Comparison of ENCODE assay signal across 8 cellular contexts in the genomic region with DNA sequence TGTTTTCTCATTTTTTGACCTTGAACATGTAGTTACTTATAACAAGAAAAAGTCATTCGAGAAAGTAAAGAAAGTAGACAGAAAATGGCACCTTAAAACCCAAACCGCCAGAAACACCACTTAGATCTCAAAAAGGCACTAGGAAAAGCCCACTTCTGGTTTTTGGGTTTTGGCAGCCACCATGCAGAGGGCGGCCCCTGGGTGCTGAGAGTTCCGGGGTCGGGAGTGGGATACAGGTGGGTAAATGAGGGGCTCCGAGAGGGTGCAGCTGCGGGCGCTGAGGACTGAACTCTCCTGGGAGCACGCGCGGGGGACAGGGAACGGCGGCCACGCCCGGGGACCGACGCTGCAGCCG. TPM values are rescaled to one million over a fixed set of nuclear protein-coding genes. Genes with fewer than 3 reads are reported as not detected.
A peak's percentile ranks its signal among the peaks of the same experiment; 100 is the strongest.
DNase-seq lines count a peak whose midpoint lies in the region; ATAC-seq, FAIRE-seq and TF ChIP-seq lines count a peak whose summit lies in the region.

No MANE protein-coding gene starts in this region.

- peak overlapping the region; percentile 49 for H3K4ac ChIP-seq in trophoblast cell (ENCODE audit: low read depth, low read length)

- no peaks in the 10 kb centered on the region for H4K20me1 ChIP-seq in OCI-LY1 (ENCODE audit: insufficient read depth, low read length)

- H3K9ac ChIP-seq in OCI-LY1 (ENCODE audit: low read length) (peak overlapping the region; percentile 63), trophoblast cell (ENCODE audit: low read length) (no peak overlapping the region)

- H3K18ac ChIP-seq in trophoblast cell (ENCODE audit: low read length): peak overlapping the region; percentile 85

- TF ChIP-seq CTCF in GM12864 (IDR thresholded peaks at IDR 0.05; ENCODE audit: low read depth, low read length, missing control alignments): no peak
- TF ChIP-seq CTCF in OCI-LY1 (IDR thresholded peaks at IDR 0.05; ENCODE audit: low read length): no peak
- TF ChIP-seq CTCF in epithelial cell of esophagus (IDR thresholded peaks at IDR 0.05; ENCODE audit: insufficient read depth, low read depth, low read length, missing control alignments): no peak

- no peak for DNase-seq in GM12864 (ENCODE audit: low read depth)
- no peak for DNase-seq in epithelial cell of esophagus (ENCODE audit: low read depth)
- no peak for DNase-seq in trophoblast cell
- DNase-seq in dermis blood vessel endothelial cell: no peak
- DNase-seq in NCI-H146 (lab: John Stamatoyannopoulos, UW): no peak
- no peak for DNase-seq in frontal cortex (ENCODE audit: low spot score in 2 of 2)

- H3K27ac ChIP-seq in OCI-LY1 (ENCODE audit: low read depth, low read length, poor library complexity, severe bottlenecking) (peak overlapping the region; percentile 30), trophoblast cell (ENCODE audit: low read depth, low read length) (no peak overlapping the region)

- no peaks in the 10 kb centered on the region; the same call in 1 of the 2 replicates for H3K27me3 ChIP-seq in OCI-LY1 (ENCODE audit: insufficient read depth, low read length)
- H3K27me3 ChIP-seq in trophoblast cell (ENCODE audit: insufficient read depth, low read length): no peaks in the 10 kb centered on the region

- H3K4me1 ChIP-seq in OCI-LY1 (ENCODE audit: insufficient read depth, low read length, severe bottlenecking): peaks cover 27% of the 10 kb centered on the region
- peaks cover 4 to 14% of the 10 kb centered on the region in 2 experiments for H3K4me1 ChIP-seq in trophoblast cell (ENCODE audit: control insufficient read depth in 1 of 2, insufficient read depth in 2 of 2, low read length in 2 of 2)

- H2BK12ac ChIP-seq in trophoblast cell (ENCODE audit: low read length): peak overlapping the region; percentile 45

- H3K4me3 ChIP-seq in GM12864 (ENCODE audit: low read depth, low read length) (peak overlapping the region; percentile 75), OCI-LY1 (ENCODE audit: low read depth, low read length, poor library complexity, severe bottlenecking) (peak overlapping the region; percentile 69), epithelial cell of esophagus (ENCODE audit: low read length) (peak overlapping the region; percentile 57), trophoblast cell (ENCODE audit: low read depth, low read length) (peak overlapping the region; percentile 75)

- H2AFZ ChIP-seq in OCI-LY1 (ENCODE audit: low read length) (peak overlapping the region; percentile 31; the same call in 1 of the 2 replicates), trophoblast cell (ENCODE audit: insufficient read depth, low read length, poor library complexity) (peak overlapping the region; percentile 92)

- H2AK5ac ChIP-seq in trophoblast cell (ENCODE audit: low read length): no peak overlapping the region

- ATAC-seq in HG03520 (IDR thresholded peaks at IDR 0.05; ENCODE audit: unreplicated experiment): no peak

- H3F3A ChIP-seq in OCI-LY1 (ENCODE audit: insufficient read depth, low read length): no peaks in the 10 kb centered on the region

- H3K14ac ChIP-seq in trophoblast cell (ENCODE audit: low read length): peak overlapping the region; percentile 83

- H2BK5ac ChIP-seq in trophoblast cell (ENCODE audit: low read depth, low read length, poor library complexity): no peak overlapping the region

- H4K12ac ChIP-seq in trophoblast cell (ENCODE audit: low read depth, low read length): peak overlapping the region; percentile 82

- H4K8ac ChIP-seq in trophoblast cell (ENCODE audit: low read depth, low read length): peak overlapping the region; percentile 80

- no peak overlapping the region for H3K23ac ChIP-seq in trophoblast cell (ENCODE audit: low read length)

- peak overlapping the region; percentile 69 for H3K4me2 ChIP-seq in OCI-LY1 (ENCODE audit: low read length)
- peak overlapping the region; percentile 83 for H3K4me2 ChIP-seq in trophoblast cell (ENCODE audit: low read length)

- H3K9me2 ChIP-seq in OCI-LY1 (ENCODE audit: low read depth, low read length): no peaks in the 10 kb centered on the region

- no CpG with 5 or more reads among the region's 18 CpGs for WGBS in trophoblast cell (ENCODE audit: extremely low coverage, insufficient coverage, insufficient read length)

- H3K9me3 ChIP-seq in OCI-LY1 (ENCODE audit: low read length) (no peaks in the 10 kb centered on the region), trophoblast cell (ENCODE audit: insufficient read depth, low read depth, low read length) (peaks cover 3% of the 10 kb centered on the region)

- H4K91ac ChIP-seq in trophoblast cell (ENCODE audit: low read depth, low read length): peak overlapping the region; percentile 51

- peak overlapping the region; percentile 83 for H2BK120ac ChIP-seq in trophoblast cell (ENCODE audit: insufficient read depth, low read length, poor library complexity)

- H3K36me3 ChIP-seq in OCI-LY1 (ENCODE audit: insufficient read depth, low read length) (no peaks in the 10 kb centered on the region), trophoblast cell (ENCODE audit: control insufficient read depth in 1 of 2, insufficient read depth in 2 of 2, low read length in 2 of 2) (no peaks in the 10 kb centered on the region)

- H3K79me2 ChIP-seq in OCI-LY1 (ENCODE audit: insufficient read depth, low read length) (no peaks in the 10 kb centered on the region), trophoblast cell (ENCODE audit: control insufficient read depth, insufficient read depth, low read length, poor library complexity) (peaks cover 7% of the 10 kb centered on the region)

- no peak for FAIRE-seq in frontal cortex (lab: Jason Lieb, UNC)

- H3K79me1 ChIP-seq in trophoblast cell (ENCODE audit: low read length): peaks cover 11% of the 10 kb centered on the region

RNA-seq across cellular contexts. Expression of gene TMEM242, which starts 49.2 kb away (rescaled TPM):
- 4.9 and 5.0 TPM in 2 replicates for polyA plus RNA-seq in trophoblast cell (2013)
- total RNA-seq in dermis blood vessel endothelial cell (6.2 and 7.5 TPM in 2 replicates), frontal cortex (10.2 TPM)
